Comparison of ENCODE assay signal across 19 cellular contexts in the genomic region with DNA sequence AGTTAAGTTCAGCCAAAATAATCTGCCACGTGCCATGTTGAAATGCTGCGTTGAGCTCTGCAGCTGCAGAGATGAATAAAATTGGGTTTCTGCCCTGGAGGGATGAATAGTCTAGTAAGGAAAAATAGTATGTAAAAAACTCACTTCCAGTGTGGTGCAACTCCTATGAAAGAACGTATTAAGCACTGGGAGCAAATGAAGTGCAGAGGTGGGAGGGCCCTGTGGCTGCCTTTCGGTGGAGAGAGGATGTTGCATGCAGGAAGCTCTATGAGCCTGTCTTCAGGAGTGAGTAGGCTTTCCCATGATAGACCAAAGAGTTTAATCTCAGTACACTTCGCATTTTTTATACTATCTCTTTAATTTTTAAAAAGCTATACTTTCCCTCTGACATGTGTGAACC.
"Had no signal": no experiment of that assay in that cellular context is flagged by ENCODE, and none has a peak within 500 bp of the region (broad histone marks: within the 10 kb centered on the region; RNA-seq: fewer than 3 reads in every experiment).

No MANE protein-coding gene starts in this region.

- H3K4me1 Mint-ChIP-seq: mesothelial cell of epicardium had no signal

- H3K27me3 ChIP-seq: dorsolateral prefrontal cortex, pancreas, suprapubic skin had no signal

- H3K27ac Mint-ChIP-seq: activated CD4-positive, alpha-beta memory T cell treated with anti-CD3 and anti-CD28 coated beads for 36 hours; activated T-helper 1 cell treated with anti-CD3 and anti-CD28 coated beads, Interleukin-12 subunit alpha, Interleukin-12 subunit beta, Interleukin-2, Interleukin-4 antibody, amounts not matched to agents 30 ng/mL and 10 ng/mL and 1 ng/mL, durations not matched to agents 14 hours and 24 hours and 36 hours; mesothelial cell of epicardium; T-helper 1 cell treated with Interleukin-12 subunit alpha and Interleukin-12 subunit beta and Interleukin-4 antibody, amounts not matched to agents 30 μg/mL and 1 μg/mL, for 36 hours; type B pancreatic cell had no signal

- H3K27me3 Mint-ChIP-seq: activated CD4-positive, alpha-beta memory T cell treated with anti-CD3 and anti-CD28 coated beads for 36 hours; type B pancreatic cell had no signal

- H3K27ac ChIP-seq: dorsolateral prefrontal cortex, pancreas, suprapubic skin had no signal

- FAIRE-seq: bronchial epithelial cell, pancreas, TTC549 had no signal

- ATAC-seq: activated CD4-positive, CD25-positive, alpha-beta regulatory T cell treated with anti-CD3 and anti-CD28 coated beads, Interleukin-2, amount 50 U/mL, for 24 hours; pancreas; stimulated activated naive CD8-positive, alpha-beta T cell treated with anti-CD3 and anti-CD28 coated beads, Interleukin-15, Interleukin-2, amounts not matched to agents 100 U/mL and 50 U/mL, for 24 hours had no signal

- DNase-seq: activated CD4-positive, alpha-beta memory T cell treated with anti-CD3 and anti-CD28 coated beads for 36 hours; activated CD8-positive, alpha-beta memory T cell treated with anti-CD3 and anti-CD28 coated beads, Interleukin-2, amount 50 U/mL, for 4 hours; activated naive CD4-positive, alpha-beta T cell; aorta; dorsolateral prefrontal cortex; hippocampal formation; pancreas; stimulated activated CD4-positive, alpha-beta T cell treated with anti-CD3 and anti-CD28 coated beads, Interleukin-2, amount 100 ng/mL, for 48 hours; stimulated activated CD8-positive, alpha-beta memory T cell treated with anti-CD3 and anti-CD28 coated beads, Interleukin-4, amount 100 ng/mL, for 48 hours; stimulated activated naive CD8-positive, alpha-beta T cell treated with anti-CD3 and anti-CD28 coated beads, Interleukin-15, Interleukin-2, amounts not matched to agents 100 U/mL and 50 U/mL, for 24 hours had no signal

- H3K4me3 Mint-ChIP-seq: activated CD4-positive, alpha-beta memory T cell treated with anti-CD3 and anti-CD28 coated beads for 36 hours; activated T-helper 1 cell treated with anti-CD3 and anti-CD28 coated beads, Interleukin-12 subunit alpha, Interleukin-12 subunit beta, Interleukin-2, Interleukin-4 antibody, amounts not matched to agents 30 ng/mL and 10 ng/mL and 1 ng/mL, durations not matched to agents 14 hours and 24 hours and 36 hours; mesothelial cell of epicardium; neural crest cell; T-helper 1 cell treated with Interleukin-12 subunit alpha and Interleukin-12 subunit beta and Interleukin-4 antibody, amounts not matched to agents 30 μg/mL and 1 μg/mL, for 36 hours; type B pancreatic cell had no signal

- H3K9me3 ChIP-seq: pancreas, suprapubic skin had no signal

- H3K4me1 ChIP-seq: suprapubic skin had no signal

- H3K4me3 ChIP-seq: dorsolateral prefrontal cortex, pancreas, suprapubic skin had no signal

- H3K9me3 Mint-ChIP-seq: activated CD4-positive, alpha-beta memory T cell treated with anti-CD3 and anti-CD28 coated beads for 36 hours; T-helper 1 cell treated with Interleukin-12 subunit alpha and Interleukin-12 subunit beta and Interleukin-4 antibody, amounts not matched to agents 30 μg/mL and 1 μg/mL, for 36 hours had no signal
